27 cellular contexts compared by ENCODE assay signal in genomic region chr14:79080040-79080439, GRCh38.
"Had no signal": no experiment of that assay in that cellular context is flagged by ENCODE, and none has a peak within 500 bp of the region (broad histone marks: within the 10 kb centered on the region; RNA-seq: fewer than 3 reads in every experiment).

No MANE protein-coding gene starts in this region.

- DNase-seq: activated B cell treated with CpG ODN at 0.5 μM for 24 hours; activated CD4-positive, alpha-beta memory T cell treated with anti-CD3 and anti-CD28 coated beads for 36 hours; activated CD4-positive, alpha-beta T cell treated with anti-CD3 and anti-CD28 coated beads for 4 hours; activated CD4-positive, alpha-beta T cell treated with anti-CD3 and anti-CD28 coated beads, Interleukin-2, amount 50 U/mL, for 1 hour; activated CD4-positive, CD25-positive, alpha-beta regulatory T cell treated with anti-CD3 and anti-CD28 coated beads, Interleukin-2, amount 50 U/mL, for 72 hours; activated CD8-positive, alpha-beta memory T cell treated with anti-CD3 and anti-CD28 coated beads, Interleukin-2, amount 50 U/mL, for 4 hours; activated gamma-delta T cell treated with Interleukin-2 at 50 U/mL for 16 hours; activated naive CD4-positive, alpha-beta T cell treated with anti-CD3 and anti-CD28 coated beads for 36 hours; activated naive CD8-positive, alpha-beta T cell treated with anti-CD3 and anti-CD28 coated beads, Interleukin-2, amount 50 U/mL, for 24 hours; activated T-cell treated with anti-CD3 and anti-CD28 coated beads for 4 hours; activated T-cell treated with anti-CD3 and anti-CD28 coated beads, Interleukin-2, amount 50 U/mL, for 4 hours; anterior cingulate cortex; central memory CD4-positive, alpha-beta T cell; NCI-H1105 treated with DMSO at 0.1 percent for 48 hours; NCI-H1436; NCI-H1694; NCI-H1930; NCI-H2081 treated with DMSO at 0.1 percent for 48 hours; NCI-H2171; NCI-H510A; NCI-H526; NCI-H774; SHP77; T1000 had no signal

- H3K9me3 ChIP-seq: SJCRH30 had no signal

- H3K27ac ChIP-seq: SJCRH30, SK-N-MC had no signal

- H3K4me3 ChIP-seq: SJCRH30, SK-N-MC had no signal

- H3K36me3 ChIP-seq: SJCRH30 had no signal

- H3K27me3 ChIP-seq: SJCRH30 had no signal

- H3K4me1 ChIP-seq: SJCRH30 had no signal

- ATAC-seq: activated naive CD8-positive, alpha-beta T cell treated with anti-CD3 and anti-CD28 coated beads, Interleukin-2, amount 50 U/mL, for 24 hours; activated T-cell treated with anti-CD3 and anti-CD28 coated beads, Interleukin-2, amount 50 U/mL, for 4 hours; Panc1 had no signal
